ENCODE assay signal across 16 cellular contexts in genomic region chr16:68915561-68915960, GRCh38.
DNase-seq lines count a peak whose midpoint lies in the region; ATAC-seq and TF ChIP-seq lines count a peak whose summit lies in the region.
"Had no signal": no experiment of that assay in that cellular context is flagged by ENCODE, and none has a peak within 500 bp of the region (broad histone marks: within the 10 kb centered on the region; RNA-seq: fewer than 3 reads in every experiment).

No MANE protein-coding gene starts in this region.

- peaks cover 7% of the 10 kb centered on the region; the same call in 1 of the 2 replicates for H3K36me3 Mint-ChIP-seq in WTC11

- no peak overlapping the region for H3K4me2 ChIP-seq in trophoblast cell (ENCODE audit: low read length)
- H3K4me2 ChIP-seq: A549 had no signal

- H3K27me3 ChIP-seq in trophoblast cell (ENCODE audit: insufficient read depth, low read length), result no peaks in the 10 kb centered on the region

- H3K79me2 ChIP-seq in trophoblast cell (ENCODE audit: control insufficient read depth, insufficient read depth, low read length, poor library complexity), result no peaks in the 10 kb centered on the region

- H3K23ac ChIP-seq in trophoblast cell (ENCODE audit: low read length), result no peak overlapping the region

- WGBS in trophoblast cell (ENCODE audit: extremely low coverage, insufficient coverage, insufficient read length), result no CpG with 5 or more reads among the region's 2 CpGs

- POLR2A ChIA-PET in HEK293 (lab: Yijun Ruan, JAX) (interaction anchor here (0.7 kb wide), 1 partner anchor 776 kb away, joined by 4 read pairs; no protein-coding TSS in a partner anchor), WTC11 (lab: Charles Lee) (no interaction called here)

- no peaks in the 10 kb centered on the region for H3K79me1 ChIP-seq in trophoblast cell (ENCODE audit: low read length)

- no peaks in the 10 kb centered on the region for H3K9me3 Mint-ChIP-seq in WTC11
- H3K9me3 Mint-ChIP-seq: CD14-positive monocyte; CD8-positive, alpha-beta T cell had no signal

- no peaks in the 10 kb centered on the region for H3K27me3 Mint-ChIP-seq in WTC11 (ENCODE audit: low read depth)

- H3K9me3 ChIP-seq in HEK293 (ENCODE audit: control insufficient read depth, insufficient read depth, low read depth, low read length) (no peaks in the 10 kb centered on the region), trophoblast cell (ENCODE audit: insufficient read depth, low read depth, low read length) (no peaks in the 10 kb centered on the region)
- H3K9me3 ChIP-seq: A549 had no signal

- no peak overlapping the region for H2AK5ac ChIP-seq in trophoblast cell (ENCODE audit: low read length)

- H3K4me1 ChIP-seq in HEK293 (ENCODE audit: control insufficient read depth, insufficient read depth, low read length) (no peaks in the 10 kb centered on the region), trophoblast cell (ENCODE audit: control insufficient read depth in 1 of 2, insufficient read depth in 2 of 2, low read length in 2 of 2) (no peaks in the 10 kb centered on the region)
- H3K4me1 ChIP-seq: A549 had no signal

- H3K27ac Mint-ChIP-seq in WTC11, result peak overlapping the region; percentile 54; the same call in 1 of the 2 replicates
- H3K27ac Mint-ChIP-seq: CD14-positive monocyte; CD8-positive, alpha-beta T cell had no signal

- H3K4me1 Mint-ChIP-seq in WTC11, result no peaks in the 10 kb centered on the region
- H3K4me1 Mint-ChIP-seq: CD14-positive monocyte had no signal

- H3K27ac ChIP-seq in HEK293 (ENCODE audit: extremely low read depth, low read depth, low read length) (no peak overlapping the region), trophoblast cell (ENCODE audit: low read depth, low read length) (no peak overlapping the region), caudate nucleus (ENCODE audit: low read depth, low read length) (no peak overlapping the region)
- H3K27ac ChIP-seq: HL-60 had no signal

- no peak overlapping the region for H3K4ac ChIP-seq in trophoblast cell (ENCODE audit: low read depth, low read length)

- no peak overlapping the region for H3K14ac ChIP-seq in trophoblast cell (ENCODE audit: low read length)

- DNase-seq in WTC11 (ENCODE audit: low spot score) (no peak), trophoblast cell (peak; percentile 13 to 49), caudate nucleus (lab: John Stamatoyannopoulos, UW) (no peak)
- no peak for DNase-seq in stimulated activated CD4-positive, alpha-beta T cell treated with anti-CD3 and anti-CD28 coated beads, Interleukin-15, amount 100 ng/mL, for 24 hours
- DNase-seq in activated CD4-positive, alpha-beta T cell treated with anti-CD3 and anti-CD28 coated beads, Interleukin-2, amount 50 U/mL, for 4 hours, result no peak
- DNase-seq: CD8-positive, alpha-beta T cell; COR-L47; DMS153; DND-41; GDM1 had no signal

- no peak overlapping the region for H3K18ac ChIP-seq in trophoblast cell (ENCODE audit: low read length)

- CTCF ChIA-PET in HEK293 (lab: Yijun Ruan, JAX), result interaction anchor here (0.6 kb wide), 1 partner anchor 113 kb away, joined by 8 read pairs; no protein-coding TSS in a partner anchor
- CTCF ChIA-PET in WTC11 (lab: Charles Lee), result no interaction called here

- H3K4me3 Mint-ChIP-seq in WTC11, result no peak overlapping the region
- H3K4me3 Mint-ChIP-seq: CD14-positive monocyte; CD8-positive, alpha-beta T cell had no signal

- no peak overlapping the region for H4K8ac ChIP-seq in trophoblast cell (ENCODE audit: low read depth, low read length)

- H4K91ac ChIP-seq in trophoblast cell (ENCODE audit: low read depth, low read length), result no peak overlapping the region

- no peak overlapping the region for H2AFZ ChIP-seq in trophoblast cell (ENCODE audit: insufficient read depth, low read length, poor library complexity)

- no peak for ATAC-seq in WTC11
- peak; percentile 71 for ATAC-seq in esophagus mucosa
- ATAC-seq: A549; CD8-positive, alpha-beta T cell; HCT116 had no signal

- no peak overlapping the region for H2BK12ac ChIP-seq in trophoblast cell (ENCODE audit: low read length)

- H3K36me3 ChIP-seq in HEK293 (ENCODE audit: control insufficient read depth in 2 of 2, insufficient read depth in 1 of 2, low read length in 2 of 2), result peaks cover 0 to 13% of the 10 kb centered on the region in 2 experiments; a peak in 2 of 3 replicates
- no peaks in the 10 kb centered on the region for H3K36me3 ChIP-seq in trophoblast cell (ENCODE audit: control insufficient read depth in 1 of 2, insufficient read depth in 2 of 2, low read length in 2 of 2)

- no peak overlapping the region for H2BK5ac ChIP-seq in trophoblast cell (ENCODE audit: low read depth, low read length, poor library complexity)

- no peak overlapping the region for H2BK120ac ChIP-seq in trophoblast cell (ENCODE audit: insufficient read depth, low read length, poor library complexity)

- TF ChIP-seq CTCF in HEK293 (tag by site-specific recombination; IDR thresholded peaks at IDR 0.05) (no peak), WTC11 (IDR thresholded peaks at IDR 0.05) (no peak)

- H3K4me3 ChIP-seq in HEK293 (ENCODE audit: low read depth, low read length) (no peak overlapping the region), trophoblast cell (ENCODE audit: low read depth, low read length) (no peak overlapping the region)
- H3K4me3 ChIP-seq: A549 had no signal

- H3K9ac ChIP-seq in trophoblast cell (ENCODE audit: low read length), result no peak overlapping the region

- no peak overlapping the region for H4K12ac ChIP-seq in trophoblast cell (ENCODE audit: low read depth, low read length)

TF ChIP-seq in HEK293, 187 proteins besides CTCF, POLR2A, EP300 and RAD21 (continues in another document):
- no peak for TF ChIP-seq SCRT1 (tag by site-specific recombination; IDR thresholded peaks at IDR 0.05; ENCODE audit: borderline replicate concordance)
- no peak for TF ChIP-seq ZNF580 (tag by site-specific recombination; IDR thresholded peaks at IDR 0.05)
- peak; percentile 80 for TF ChIP-seq PRDM6 (tag by site-specific recombination; IDR thresholded peaks at IDR 0.05)
- no peak for TF ChIP-seq GFI1B (tag by site-specific recombination; IDR thresholded peaks at IDR 0.05)
- TF ChIP-seq ZNF19 (tag by site-specific recombination; IDR thresholded peaks at IDR 0.05; ENCODE audit: low read depth), result no peak
- no peak for TF ChIP-seq ZNF239 (tag by site-specific recombination; IDR thresholded peaks at IDR 0.05)
- no peak for TF ChIP-seq OSR2 (tag by site-specific recombination; IDR thresholded peaks at IDR 0.05)

TF ChIP-seq in WTC11, 78 proteins besides CTCF, POLR2A, EP300 and RAD21 (continues in another document):
- TF ChIP-seq ZNF219 (CRISPR knock-in tag; IDR thresholded peaks at IDR 0.05; ENCODE audit: borderline replicate concordance) (no peak), ATF1 (CRISPR knock-in tag; IDR thresholded peaks at IDR 0.05) (no peak), ZNF512 (CRISPR knock-in tag; IDR thresholded peaks at IDR 0.05; ENCODE audit: borderline replicate concordance) (no peak), SMAD4 (CRISPR knock-in tag; IDR thresholded peaks at IDR 0.05) (no peak), NR2C2 (CRISPR knock-in tag; IDR thresholded peaks at IDR 0.05) (no peak), RELA (CRISPR knock-in tag; IDR thresholded peaks at IDR 0.05; ENCODE audit: borderline replicate concordance) (no peak), E2F5 (CRISPR knock-in tag; IDR thresholded peaks at IDR 0.05) (no peak), ZNF425 (CRISPR knock-in tag; conservative IDR thresholded peaks at IDR 0.05) (no peak)

Comparison
In these comparisons a context has a peak if more than half of its experiments do, and no peak if none do; other contexts are left out.
1. DNase-seq: peak in trophoblast cell (2 of 2); none in WTC11 (single experiment), stimulated activated CD4-positive, alpha-beta T cell treated with anti-CD3 and anti-CD28 coated beads, Interleukin-15, amount 100 ng/mL, for 24 hours (single experiment), activated CD4-positive, alpha-beta T cell treated with anti-CD3 and anti-CD28 coated beads, Interleukin-2, amount 50 U/mL, for 4 hours (0 of 2) and caudate nucleus (0 of 61).